In the genomic region with DNA sequence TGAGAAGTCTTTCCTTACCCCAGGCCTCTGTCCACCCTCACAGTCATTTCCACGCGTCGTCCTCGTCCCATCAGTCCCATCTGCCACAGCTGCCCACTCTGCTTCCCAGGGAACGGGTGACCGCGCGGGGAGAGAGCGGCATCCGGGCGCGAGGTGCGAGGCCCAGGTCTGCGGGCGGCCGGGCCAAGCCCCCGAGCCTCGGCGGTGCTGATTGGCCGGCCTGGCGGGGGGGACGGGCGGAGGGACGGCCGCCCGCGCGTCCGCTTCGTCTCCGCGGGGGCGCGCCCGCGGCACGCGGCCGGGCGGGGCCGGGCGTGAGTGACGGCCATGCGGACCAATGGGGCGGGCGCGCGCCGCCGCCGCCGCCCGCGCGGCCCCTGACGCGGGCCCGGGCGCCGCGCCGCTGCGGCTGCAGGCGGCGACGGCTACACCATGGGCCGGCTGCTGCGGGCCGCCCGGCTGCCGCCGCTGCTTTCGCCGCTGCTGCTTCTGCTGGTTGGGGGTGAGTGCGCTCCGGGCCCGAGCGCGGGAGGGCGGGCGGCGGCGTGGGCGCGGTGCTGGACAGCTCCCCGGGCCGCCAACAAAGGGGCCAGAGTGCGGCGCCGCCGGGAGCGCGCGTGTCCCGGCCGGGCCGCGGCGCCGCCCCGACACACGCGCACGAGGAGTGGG, we compare ENCODE assay signal across 8 cellular contexts. TPM values are rescaled to one million over a fixed set of nuclear protein-coding genes. Genes with fewer than 3 reads are reported as not detected.
DNase-seq lines count a peak whose midpoint lies in the region; ATAC-seq and TF ChIP-seq lines count a peak whose summit lies in the region.

A gene with protein sequence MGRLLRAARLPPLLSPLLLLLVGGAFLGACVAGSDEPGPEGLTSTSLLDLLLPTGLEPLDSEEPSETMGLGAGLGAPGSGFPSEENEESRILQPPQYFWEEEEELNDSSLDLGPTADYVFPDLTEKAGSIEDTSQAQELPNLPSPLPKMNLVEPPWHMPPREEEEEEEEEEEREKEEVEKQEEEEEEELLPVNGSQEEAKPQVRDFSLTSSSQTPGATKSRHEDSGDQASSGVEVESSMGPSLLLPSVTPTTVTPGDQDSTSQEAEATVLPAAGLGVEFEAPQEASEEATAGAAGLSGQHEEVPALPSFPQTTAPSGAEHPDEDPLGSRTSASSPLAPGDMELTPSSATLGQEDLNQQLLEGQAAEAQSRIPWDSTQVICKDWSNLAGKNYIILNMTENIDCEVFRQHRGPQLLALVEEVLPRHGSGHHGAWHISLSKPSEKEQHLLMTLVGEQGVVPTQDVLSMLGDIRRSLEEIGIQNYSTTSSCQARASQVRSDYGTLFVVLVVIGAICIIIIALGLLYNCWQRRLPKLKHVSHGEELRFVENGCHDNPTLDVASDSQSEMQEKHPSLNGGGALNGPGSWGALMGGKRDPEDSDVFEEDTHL (plus strand): TSS at position 398 of the 669 bp plus-strand sequence. CDS start 35 bp downstream, at position 433.

- peaks cover 37% of the 10 kb centered on the region for H3K27me3 Mint-ChIP-seq in CD8-positive, alpha-beta T cell (ENCODE audit: low read depth)
- H3K27me3 Mint-ChIP-seq in neural crest cell (ENCODE audit: low read depth): peaks cover 42% of the 10 kb centered on the region

- no peak for TF ChIP-seq EP300 in gastroesophageal sphincter (IDR thresholded peaks at IDR 0.05)

- H3K9me3 Mint-ChIP-seq in CD8-positive, alpha-beta T cell: no peaks in the 10 kb centered on the region
- no peaks in the 10 kb centered on the region for H3K9me3 Mint-ChIP-seq in neural crest cell

- TF ChIP-seq CTCF in CD8-positive, alpha-beta T cell (IDR thresholded peaks at IDR 0.05): no peak
- TF ChIP-seq CTCF in gastroesophageal sphincter (IDR thresholded peaks at IDR 0.05): no peak
- TF ChIP-seq CTCF in neural crest cell (conservative IDR thresholded peaks at IDR 0.05): no peak

- H3K4me1 ChIP-seq in CD8-positive, alpha-beta T cell (ENCODE audit: insufficient read depth, low read length): peaks cover 14% of the 10 kb centered on the region
- H3K4me1 ChIP-seq in gastroesophageal sphincter: peaks cover 0 to 16% (median 8%) of the 10 kb centered on the region in 3 donors

- peak; percentile 27 for ATAC-seq in CD8-positive, alpha-beta T cell
- ATAC-seq in GM21723 (IDR thresholded peaks at IDR 0.05; ENCODE audit: unreplicated experiment) (peak; percentile 54), gastroesophageal sphincter (peak; percentile 81), GM21717 (IDR thresholded peaks at IDR 0.05; ENCODE audit: unreplicated experiment) (no peak)

- H3K4me1 Mint-ChIP-seq in CD8-positive, alpha-beta T cell (ENCODE audit: low read depth): peaks cover 40% of the 10 kb centered on the region
- peaks cover 27% of the 10 kb centered on the region for H3K4me1 Mint-ChIP-seq in neural crest cell

- no peak for TF ChIP-seq POLR2A in gastroesophageal sphincter (IDR thresholded peaks at IDR 0.05)

- H3K27ac Mint-ChIP-seq in CD8-positive, alpha-beta T cell: peak within 1 kb of the TSS; percentile 83
- H3K27ac Mint-ChIP-seq in neural crest cell (ENCODE audit: unreplicated experiment): no peak within 1 kb of the TSS

- no peak within 1 kb of the TSS for H3K27ac ChIP-seq in CD8-positive, alpha-beta T cell (ENCODE audit: low read depth, low read length)
- no peak within 1 kb of the TSS for H3K27ac ChIP-seq in gastroesophageal sphincter

- intact Hi-C loops in CD8-positive, alpha-beta T cell (cut with DNase I, micrococcal nuclease): loop anchor here (2.0 kb wide), 3 partner anchors 30 to 54 kb away; a partner anchor contains a TSS

- H3K9me3 ChIP-seq in CD8-positive, alpha-beta T cell (ENCODE audit: low read length): no peaks in the 10 kb centered on the region
- H3K9me3 ChIP-seq in gastroesophageal sphincter: no peaks in the 10 kb centered on the region

- H3K36me3 ChIP-seq in CD8-positive, alpha-beta T cell (ENCODE audit: insufficient read depth, low read length): no peaks in the 10 kb centered on the region
- no peaks in the 10 kb centered on the region for H3K36me3 ChIP-seq in gastroesophageal sphincter

- 40 to 80% methylated on average over 1 to 2 of the region's 104 CpGs for WGBS in gastroesophageal sphincter (ENCODE audit: low coverage in 1 of 2), 2 donors

- POLR2A ChIA-PET in CD8-positive, alpha-beta T cell (lab: Charles Lee): interaction anchor here (1.6 kb wide), 2 partner anchors 31 to 43 kb away, joined by 3 to 6 read pairs; no protein-coding TSS in a partner anchor

- peak within 1 kb of the TSS; percentile 40 for H3K4me3 ChIP-seq in CD8-positive, alpha-beta T cell (ENCODE audit: low read depth, low read length)
- H3K4me3 ChIP-seq in gastroesophageal sphincter: peak within 1 kb of the TSS; percentile 32 to 56

- no peaks in the 10 kb centered on the region for H3K36me3 Mint-ChIP-seq in CD8-positive, alpha-beta T cell
- H3K36me3 Mint-ChIP-seq in neural crest cell (ENCODE audit: low read depth): no peaks in the 10 kb centered on the region

- peaks cover 9% of the 10 kb centered on the region for H3K27me3 ChIP-seq in CD8-positive, alpha-beta T cell (ENCODE audit: insufficient read depth, low read length)
- H3K27me3 ChIP-seq in gastroesophageal sphincter: peaks cover 8% of the 10 kb centered on the region

- peak in 5 of 7 experiments; percentile 5 to 58 (median 22) for DNase-seq in CD8-positive, alpha-beta T cell
- peak; percentile 84 for DNase-seq in NCI-H69 (lab: John Stamatoyannopoulos, UW)
- peak; percentile 18 for DNase-seq in activated gamma-delta T cell treated with Interleukin-2 at 50 U/mL for 16 hours
- DNase-seq in neural crest cell (ENCODE audit: low read depth, low spot score): peak; percentile 36
- no peak for DNase-seq in ureter (ENCODE audit: low spot score)

- CTCF ChIA-PET in CD8-positive, alpha-beta T cell (lab: Charles Lee): interaction anchor here (0.7 to 2.5 kb wide), 5 partner anchors 18 to 58 kb away, joined by 3 to 14 read pairs (median 3); no protein-coding TSS in a partner anchor

- H3K4me3 Mint-ChIP-seq in CD8-positive, alpha-beta T cell: peak within 1 kb of the TSS; percentile 89
- H3K4me3 Mint-ChIP-seq in neural crest cell: peak within 1 kb of the TSS; percentile 90

RNA-seq across cellular contexts. Expression of the gene that starts here (rescaled TPM):
- 1 to 10 TPM; 2.7 to 3.2 TPM for total RNA-seq in CD8-positive, alpha-beta T cell
- total RNA-seq in gastroesophageal sphincter (1 to 10 TPM; 1.9 to 2.8 (median 2.3) TPM), neural crest cell (70.8 and 74.0 TPM in 2 replicates), ureter (15.9 TPM)
